Comparison of ENCODE assay signal across 24 cellular contexts in genomic region chr12:77963576-77964178, GRCh38.
A peak's percentile ranks its signal among the peaks of the same experiment; 100 is the strongest.
DNase-seq lines count a peak whose midpoint lies in the region; ATAC-seq and TF ChIP-seq lines count a peak whose summit lies in the region.
"Had no signal": no experiment of that assay in that cellular context is flagged by ENCODE, and none has a peak within 500 bp of the region (broad histone marks: within the 10 kb centered on the region; RNA-seq: fewer than 3 reads in every experiment).

No MANE protein-coding gene starts in this region.

- DNase-seq in HCT116 (ENCODE audit: low read depth, low spot score) = no peak
- DNase-seq in HFFc6 = no peak
- no peak for DNase-seq in WTC11 (ENCODE audit: low spot score)
- no peak for DNase-seq in mesothelial cell of epicardium (ENCODE audit: low spot score in 2 of 2, unreplicated experiment in 2 of 2)
- DNase-seq in glomerular visceral epithelial cell (ENCODE audit: extremely low spot score) = no peak
- DNase-seq: 8988T; ACHN; BE2C; C1 segment of cervical spinal cord; CD4-positive, alpha-beta memory T cell; CD4-positive, CD25-positive, alpha-beta regulatory T cell; CD8-positive, alpha-beta memory T cell; COR-L47; DMS 273 treated with DMSO at 0.1 percent for 48 hours; DMS153; DMS53; DMS79; DND-41; EL; GDM1 had no signal

- no peak for TF ChIP-seq RAD21 in HCT116 (IDR thresholded peaks at IDR 0.05; ENCODE audit: low read depth)

- no peaks in the 10 kb centered on the region for H3K9me3 ChIP-seq in HCT116 (ENCODE audit: control insufficient read depth in 1 of 2, insufficient read depth in 1 of 2, low read depth in 1 of 2, low read length in 2 of 2)
- H3K9me3 ChIP-seq: BE2C, BLaER1 had no signal

- H3K36me3 Mint-ChIP-seq in HFFc6 (ENCODE audit: low read depth) (peaks cover 27% of the 10 kb centered on the region), WTC11 (no peaks in the 10 kb centered on the region), mesothelial cell of epicardium (no peaks in the 10 kb centered on the region)
- H3K36me3 Mint-ChIP-seq: CD14-positive monocyte; CD4-positive, alpha-beta memory T cell; CD4-positive, CD25-positive, alpha-beta regulatory T cell; CD8-positive, alpha-beta memory T cell had no signal

- no peaks in the 10 kb centered on the region for H4K20me1 ChIP-seq in HCT116 (ENCODE audit: insufficient read depth)
- H4K20me1 ChIP-seq: BLaER1 had no signal

- TF ChIP-seq CTCF in HCT116 (IDR thresholded peaks at IDR 0.05 in 2 of 3, conservative IDR thresholded peaks at IDR 0.05 in 1 of 3; ENCODE audit: borderline replicate concordance in 1 of 3, insufficient read depth in 1 of 3, low read depth in 2 of 3, low read length in 2 of 3) (no peak), HFFc6 (IDR thresholded peaks at IDR 0.05) (no peak), WTC11 (IDR thresholded peaks at IDR 0.05) (no peak), mesothelial cell of epicardium (IDR thresholded peaks at IDR 0.05; ENCODE audit: unreplicated experiment) (no peak)

- CTCF ChIA-PET in HCT116 (lab: Charles Lee) (no interaction called here), WTC11 (lab: Charles Lee) (no interaction called here)

- POLR2A ChIA-PET in HCT116 (lab: Charles Lee) = no interaction called here
- POLR2A ChIA-PET in WTC11 (lab: Charles Lee) = no interaction called here

- intact Hi-C loops in HCT116 (cut with micrococcal nuclease) = no loop called here

- H3K27ac Mint-ChIP-seq in HFFc6 (peak overlapping the region; percentile 66), WTC11 (no peak overlapping the region), mesothelial cell of epicardium (no peak overlapping the region)
- H3K27ac Mint-ChIP-seq: CD14-positive monocyte; CD4-positive, alpha-beta memory T cell; CD4-positive, CD25-positive, alpha-beta regulatory T cell; CD8-positive, alpha-beta memory T cell had no signal

- no peak overlapping the region for H2AFZ ChIP-seq in HCT116 (ENCODE audit: low read depth, low read length, poor library complexity, severe bottlenecking)

- no peak overlapping the region for H3K4me3 ChIP-seq in HCT116 (replicated peaks in 1 of 2; ENCODE audit: low read depth in 1 of 2, low read length in 2 of 2)
- H3K4me3 ChIP-seq: BLaER1, GM12878 had no signal

- RAD21 ChIA-PET in HCT116 (lab: Charles Lee; ENCODE audit: low non-redundant PET in 1 of 2, low total read pairs in 2 of 2, uncharacterized antibody in 2 of 2, unreplicated experiment in 2 of 2) = no interaction called here

- H3K9ac ChIP-seq in HCT116 (ENCODE audit: low read length) = no peak overlapping the region
- H3K9ac ChIP-seq: BLaER1 had no signal

- TF ChIP-seq POLR2A in HCT116 (IDR thresholded peaks at IDR 0.05; ENCODE audit: borderline replicate concordance, extremely low read depth, insufficient read depth, insufficient read length) = no peak

- no peak overlapping the region for H3K4me3 Mint-ChIP-seq in HFFc6
- no peak overlapping the region for H3K4me3 Mint-ChIP-seq in WTC11
- H3K4me3 Mint-ChIP-seq in mesothelial cell of epicardium = no peak overlapping the region
- H3K4me3 Mint-ChIP-seq: CD14-positive monocyte; CD4-positive, alpha-beta memory T cell; CD4-positive, CD25-positive, alpha-beta regulatory T cell; CD8-positive, alpha-beta memory T cell had no signal

- no peaks in the 10 kb centered on the region for H3K9me2 ChIP-seq in HCT116 (ENCODE audit: insufficient read depth)

- ATAC-seq in HCT116 (0 out of 2 replicates have a peak, but pooled peaks have one; percentile 55), WTC11 (no peak), GM19035 (IDR thresholded peaks at IDR 0.05; ENCODE audit: unreplicated experiment) (no peak)
- ATAC-seq: GM12878 had no signal

- H3K9me3 Mint-ChIP-seq in HFFc6 (no peaks in the 10 kb centered on the region), WTC11 (peaks cover 7% of the 10 kb centered on the region), mesothelial cell of epicardium (peaks cover 8% of the 10 kb centered on the region)

- H3K4me2 ChIP-seq in HCT116 (ENCODE audit: low read length) = no peak overlapping the region
- H3K4me2 ChIP-seq: BLaER1 had no signal

- no peaks in the 10 kb centered on the region for H3K27me3 ChIP-seq in HCT116 (ENCODE audit: insufficient read depth, low read length)
- H3K27me3 ChIP-seq: BE2C, BLaER1 had no signal

- H3K27ac ChIP-seq in HCT116 (ENCODE audit: low read depth, low read length) = no peak overlapping the region
- H3K27ac ChIP-seq: BLaER1 had no signal

- H3K27me3 Mint-ChIP-seq in HFFc6 (ENCODE audit: insufficient read depth) (0 out of 2 replicates have a peak, but pooled peaks cover 3% of the 10 kb centered on the region), WTC11 (ENCODE audit: low read depth) (no peaks in the 10 kb centered on the region), mesothelial cell of epicardium (ENCODE audit: low read depth) (peaks cover 6% of the 10 kb centered on the region)
- H3K27me3 Mint-ChIP-seq: CD4-positive, alpha-beta memory T cell; CD4-positive, CD25-positive, alpha-beta regulatory T cell; CD8-positive, alpha-beta memory T cell had no signal

- no peaks in the 10 kb centered on the region for H3K4me1 ChIP-seq in HCT116 (ENCODE audit: control insufficient read depth in 1 of 2, insufficient read depth in 2 of 2, low read length in 2 of 2)
- H3K4me1 ChIP-seq: BE2C, BLaER1 had no signal

- H3K79me2 ChIP-seq in HCT116 (ENCODE audit: insufficient read depth, low read length) = no peaks in the 10 kb centered on the region

- BruUV-seq in HCT116 (replicated peaks; lab: Mats Ljungman, UMichigan) = no TSS peak

- H3K4me1 Mint-ChIP-seq in HFFc6 (ENCODE audit: low read depth) = peaks cover 39% of the 10 kb centered on the region
- peaks cover 6% of the 10 kb centered on the region for H3K4me1 Mint-ChIP-seq in WTC11
- H3K4me1 Mint-ChIP-seq in mesothelial cell of epicardium = peaks cover 2% of the 10 kb centered on the region
- H3K4me1 Mint-ChIP-seq: CD14-positive monocyte; CD4-positive, alpha-beta memory T cell; CD4-positive, CD25-positive, alpha-beta regulatory T cell; CD8-positive, alpha-beta memory T cell had no signal

- H3K36me3 ChIP-seq in HCT116 (ENCODE audit: control insufficient read depth in 1 of 2, insufficient read depth in 2 of 2, low read length in 2 of 2) = no peaks in the 10 kb centered on the region
- H3K36me3 ChIP-seq: BE2C, BLaER1 had no signal

TF ChIP-seq in HCT116, 20 proteins besides CTCF, POLR2A, EP300 and RAD21 (continues in another document):
- TF ChIP-seq SP1 (IDR thresholded peaks at IDR 0.05; ENCODE audit: low read depth) = no peak
- TF ChIP-seq EZH2phosphoT487 (IDR thresholded peaks at IDR 0.05; ENCODE audit: borderline replicate concordance) = no peak
- no peak for TF ChIP-seq ZBTB33 (IDR thresholded peaks at IDR 0.05; ENCODE audit: extremely low read depth, insufficient replicate concordance, low read length)
- no peak for TF ChIP-seq SRF (IDR thresholded peaks at IDR 0.05; ENCODE audit: low read depth)
- no peak for TF ChIP-seq TCF7L2 (IDR thresholded peaks at IDR 0.05; ENCODE audit: borderline replicate concordance, extremely low read depth, insufficient read depth, insufficient read length)
- no peak for TF ChIP-seq CEBPB (IDR thresholded peaks at IDR 0.05; ENCODE audit: low read depth)
- no peak for TF ChIP-seq POLR2AphosphoS5 (IDR thresholded peaks at IDR 0.05; ENCODE audit: low read depth, low read length)
- no peak for TF ChIP-seq EGR1 (IDR thresholded peaks at IDR 0.05; ENCODE audit: low read depth)
- TF ChIP-seq EZH2 (IDR thresholded peaks at IDR 0.05) = no peak
- no peak for TF ChIP-seq ZFX (IDR thresholded peaks at IDR 0.05)

TF ChIP-seq in WTC11, 78 proteins besides CTCF, POLR2A, EP300 and RAD21:
- TF ChIP-seq ZNF263 (CRISPR knock-in tag; IDR thresholded peaks at IDR 0.05; ENCODE audit: low read depth) (peak; percentile 63; the same call in 1 of the 2 replicates), ZNF671 (CRISPR knock-in tag; IDR thresholded peaks at IDR 0.05) (no peak)
TF ChIP-seq in WTC11: peak in this region for 1.
